In genomic region chr1:87684194-87684593, GRCh38 we compare ENCODE assay signal across 8 cellular contexts.
DNase-seq lines count a peak whose midpoint lies in the region; ATAC-seq, FAIRE-seq and TF ChIP-seq lines count a peak whose summit lies in the region.

No MANE protein-coding gene starts in this region.

- H3K27ac Mint-ChIP-seq in neural progenitor cell, result no peak overlapping the region

- H3K9me3 ChIP-seq in fibroblast of lung (ENCODE audit: control insufficient read depth, insufficient read depth, low read depth, low read length) (no peaks in the 10 kb centered on the region), neural progenitor cell (ENCODE audit: low read depth) (no peaks in the 10 kb centered on the region)

- no peaks in the 10 kb centered on the region for H4K20me1 ChIP-seq in fibroblast of lung (ENCODE audit: control insufficient read depth, extremely low read depth, insufficient read depth, low read length)
- H4K20me1 ChIP-seq in neural progenitor cell (ENCODE audit: low read depth), result no peaks in the 10 kb centered on the region

- FAIRE-seq in H54 (lab: Jason Lieb, UNC), result no peak

- TF ChIP-seq CTCF in fibroblast of lung (conservative IDR thresholded peaks at IDR 0.05 in 1 of 2, IDR thresholded peaks at IDR 0.05 in 1 of 2; ENCODE audit: low read depth in 1 of 2, low read length in 2 of 2) (no peak), neural progenitor cell (IDR thresholded peaks at IDR 0.05) (no peak)

- H3K9me3 Mint-ChIP-seq in neural progenitor cell, result no peaks in the 10 kb centered on the region

- no peaks in the 10 kb centered on the region for H3K36me3 ChIP-seq in fibroblast of lung (ENCODE audit: control insufficient read depth, insufficient read depth, low read length)
- no peaks in the 10 kb centered on the region for H3K36me3 ChIP-seq in neural progenitor cell

- no peaks in the 10 kb centered on the region for H3K79me2 ChIP-seq in fibroblast of lung (ENCODE audit: control insufficient read depth, insufficient read depth, low read length)
- no peaks in the 10 kb centered on the region for H3K79me2 ChIP-seq in neural progenitor cell (ENCODE audit: low read depth)

- H2AFZ ChIP-seq in fibroblast of lung (ENCODE audit: low read length) (peak overlapping the region; percentile 93), neural progenitor cell (replicated peaks) (peak overlapping the region; percentile 62)

- DNase-seq in Daoy (ENCODE audit: low read depth), result peak; percentile 66
- DNase-seq in NCI-H69 (lab: John Stamatoyannopoulos, UW), result peak; percentile 29
- DNase-seq in fibroblast of lung (ENCODE audit: low read depth in 2 of 2), result peak; percentile 51 to 67
- DNase-seq in neural progenitor cell (ENCODE audit: low spot score), result peak; percentile 14
- no peak for DNase-seq in cerebellum (ENCODE audit: low spot score)
- DNase-seq in H54 (ENCODE audit: insufficient read length, low spot score), result no peak

- H3K4me3 ChIP-seq in fibroblast of lung (replicated peaks in 1 of 4; ENCODE audit: control extremely low read depth in 1 of 4, insufficient read depth in 1 of 4, low read depth in 3 of 4, low read length in 4 of 4) (peak overlapping the region; percentile 52 to 76 (median 60)), neural progenitor cell (no peak overlapping the region)

- no peaks in the 10 kb centered on the region for H3K36me3 Mint-ChIP-seq in neural progenitor cell

- no peaks in the 10 kb centered on the region for H3K27me3 Mint-ChIP-seq in neural progenitor cell (ENCODE audit: insufficient read depth, low read depth)

- H3K9ac ChIP-seq in fibroblast of lung (ENCODE audit: insufficient read depth, low read length), result peak overlapping the region; percentile 9
- no peak overlapping the region for H3K9ac ChIP-seq in neural progenitor cell

- H3K4me1 Mint-ChIP-seq in neural progenitor cell, result peaks cover 33% of the 10 kb centered on the region

- H3F3A ChIP-seq in neural progenitor cell (ENCODE audit: low read depth), result peaks cover 17% of the 10 kb centered on the region

- H3K4me2 ChIP-seq in fibroblast of lung (ENCODE audit: extremely low read depth, insufficient read depth, low read length) (peak overlapping the region; percentile 88), neural progenitor cell (peak overlapping the region; percentile 57)

- no peaks in the 10 kb centered on the region for H3K27me3 ChIP-seq in fibroblast of lung (ENCODE audit: control insufficient read depth, insufficient read depth, low read length)
- H3K27me3 ChIP-seq in neural progenitor cell, result no peaks in the 10 kb centered on the region

- ATAC-seq in GM18520 (IDR thresholded peaks at IDR 0.05; ENCODE audit: unreplicated experiment) (no peak), GM18505 (IDR thresholded peaks at IDR 0.05; ENCODE audit: unreplicated experiment) (no peak)

- H3K4me3 Mint-ChIP-seq in neural progenitor cell, result peak overlapping the region; percentile 67

- H3K4me1 ChIP-seq in fibroblast of lung (ENCODE audit: control insufficient read depth, extremely low read depth, insufficient read depth, low read length) (peaks cover 5% of the 10 kb centered on the region), neural progenitor cell (peaks cover 41% of the 10 kb centered on the region)

- H3K27ac ChIP-seq in fibroblast of lung (ENCODE audit: insufficient read depth, low read length) (peak overlapping the region; percentile 58), neural progenitor cell (no peak overlapping the region)

- TF ChIP-seq POLR2A in GM18505 (IDR thresholded peaks at IDR 0.05; ENCODE audit: borderline replicate concordance, extremely low read depth, insufficient read depth, insufficient read length), result no peak
- no peak for TF ChIP-seq POLR2A in H54 (IDR thresholded peaks at IDR 0.05; ENCODE audit: low read depth, low read length)

Comparison
In these comparisons a context has a peak if more than half of its experiments do, and no peak if none do; other contexts are left out.
1. DNase-seq: peak in Daoy (single experiment), NCI-H69 (single experiment), fibroblast of lung (2 of 2) and neural progenitor cell (single experiment); none in cerebellum (single experiment) and H54 (single experiment).